In the genomic region with DNA sequence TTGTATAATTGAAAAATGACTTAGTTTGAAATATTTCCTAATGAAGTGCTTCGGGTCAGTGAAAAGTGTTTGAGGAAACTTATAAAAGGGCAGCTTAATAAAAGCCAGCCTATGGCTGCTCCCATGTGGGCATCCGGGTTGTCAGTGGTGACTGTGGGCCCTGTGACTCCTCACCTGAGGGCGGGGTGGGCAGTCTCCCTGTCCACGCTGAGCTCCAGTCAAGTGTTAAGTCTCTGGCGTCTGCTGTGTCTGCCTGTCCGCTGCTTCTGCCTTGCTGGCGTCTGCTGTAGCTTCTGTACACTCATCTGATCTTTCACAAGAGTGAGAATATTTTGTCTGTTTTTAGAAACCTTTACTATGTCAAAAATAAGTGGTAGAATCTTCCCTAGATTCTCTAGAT, we compare ENCODE assay signal across 27 cellular contexts. TPM values are rescaled to one million over a fixed set of nuclear protein-coding genes. Genes with fewer than 3 reads are reported as not detected.
"Had no signal": no experiment of that assay in that cellular context is flagged by ENCODE, and none has a peak within 500 bp of the region (broad histone marks: within the 10 kb centered on the region; RNA-seq: fewer than 3 reads in every experiment).

No MANE protein-coding gene starts in this region.

- H3K27me3 Mint-ChIP-seq: activated CD4-positive, alpha-beta T cell treated with anti-CD3 and anti-CD28 coated beads, Interleukin-2, amount 10 ng/mL, durations not matched to agents 7 days and 5 days; dendritic cell treated with granulocyte-macrophage colony-stimulating factor and Interleukin-4, amounts not matched to agents 40 ng/mL and 50 ng/mL, for 4 days; memory B cell; stimulated activated naive B cell treated with anti-CD40 and anti-IgM and Interleukin-4, amounts not matched to agents 10 μg/mL and 1 μg/mL and 100 μg/mL, for 72 hours; T-cell had no signal

- H3K36me3 ChIP-seq: cardiac muscle cell, uterus had no signal

- H3K4me1 ChIP-seq: uterus had no signal

- H3K27ac Mint-ChIP-seq: activated CD4-positive, alpha-beta T cell treated with anti-CD3 and anti-CD28 coated beads, Interleukin-2, amount 10 ng/mL, durations not matched to agents 7 days and 5 days; activated naive CD4-positive, alpha-beta T cell treated with anti-CD3 and anti-CD28 coated beads for 36 hours; dendritic cell treated with granulocyte-macrophage colony-stimulating factor and Interleukin-4, amounts not matched to agents 40 ng/mL and 50 ng/mL, for 4 days; memory B cell; T-cell had no signal

- H3K27ac ChIP-seq: body of pancreas, cardiac muscle cell, foreskin keratinocyte, sigmoid colon, uterus, WERI-Rb-1 had no signal

- FAIRE-seq: endometrium, TTC549 had no signal

- H3K27me3 ChIP-seq: body of pancreas, cardiac muscle cell, foreskin keratinocyte, sigmoid colon, uterus had no signal

- DNase-seq: activated CD4-positive, alpha-beta T cell treated with anti-CD3 and anti-CD28 coated beads, Interleukin-2, amount 10 ng/mL, durations not matched to agents 7 days and 5 days; activated CD4-positive, CD25-positive, alpha-beta regulatory T cell treated with anti-CD3 and anti-CD28 coated beads, Interleukin-2, amount 50 U/mL, for 72 hours; activated naive CD4-positive, alpha-beta T cell treated with anti-CD3 and anti-CD28 coated beads for 36 hours; activated T-cell treated with anti-CD3 and anti-CD28 coated beads, Interleukin-2, amount 50 U/mL, for 4 hours; body of pancreas; effector CD4-positive, alpha-beta T cell; erythroblast; foreskin keratinocyte; hypothalamus; left cardiac atrium; nucleus accumbens; retina; sigmoid colon; stimulated activated CD4-positive, alpha-beta T cell treated with anti-CD3 and anti-CD28 coated beads, Interleukin-15, amount 100 ng/mL, for 24 hours; stimulated activated naive B cell treated with anti-CD40 and anti-IgM and Interleukin-4, amounts not matched to agents 10 μg/mL and 1 μg/mL and 100 μg/mL, for 72 hours; T-cell; trophoblast cell; uterus; WERI-Rb-1 had no signal

- H3K9me3 Mint-ChIP-seq: activated CD4-positive, alpha-beta T cell treated with anti-CD3 and anti-CD28 coated beads, Interleukin-2, amount 10 ng/mL, durations not matched to agents 7 days and 5 days; activated naive CD4-positive, alpha-beta T cell treated with anti-CD3 and anti-CD28 coated beads for 36 hours; activated T-cell treated with anti-CD3 and anti-CD28 coated beads, Interleukin-2, amount 50 U/mL, for 4 hours; dendritic cell treated with granulocyte-macrophage colony-stimulating factor and Interleukin-4, amounts not matched to agents 40 ng/mL and 50 ng/mL, for 4 days; memory B cell; nephron; stimulated activated naive B cell treated with anti-CD40 and anti-IgM and Interleukin-4, amounts not matched to agents 10 μg/mL and 1 μg/mL and 100 μg/mL, for 72 hours; T-cell had no signal

- H3K9me3 ChIP-seq: body of pancreas, sigmoid colon, uterus had no signal

- H3K4me3 Mint-ChIP-seq: activated CD4-positive, alpha-beta T cell treated with anti-CD3 and anti-CD28 coated beads, Interleukin-2, amount 10 ng/mL, durations not matched to agents 7 days and 5 days; activated naive CD4-positive, alpha-beta T cell treated with anti-CD3 and anti-CD28 coated beads for 36 hours; activated T-cell treated with anti-CD3 and anti-CD28 coated beads, Interleukin-2, amount 50 U/mL, for 4 hours; dendritic cell treated with granulocyte-macrophage colony-stimulating factor and Interleukin-4, amounts not matched to agents 40 ng/mL and 50 ng/mL, for 4 days; memory B cell; nephron; stimulated activated naive B cell treated with anti-CD40 and anti-IgM and Interleukin-4, amounts not matched to agents 10 μg/mL and 1 μg/mL and 100 μg/mL, for 72 hours; T-cell had no signal

- H3K4me2 ChIP-seq: smooth muscle cell had no signal

- ATAC-seq: activated T-cell treated with anti-CD3 and anti-CD28 coated beads, Interleukin-2, amount 50 U/mL, for 4 hours; body of pancreas; left cardiac atrium; stimulated activated naive B cell treated with anti-CD40 and anti-IgM and Interleukin-4, amounts not matched to agents 10 μg/mL and 1 μg/mL and 100 μg/mL, for 72 hours; T-cell had no signal

- H3K4me3 ChIP-seq: body of pancreas, cardiac muscle cell, sigmoid colon, smooth muscle cell, uterus had no signal

RNA-seq across cellular contexts. Expression of a gene that starts 59.8 kb away (rescaled TPM):
- total RNA-seq: myocyte had no signal
